In the genomic region with DNA sequence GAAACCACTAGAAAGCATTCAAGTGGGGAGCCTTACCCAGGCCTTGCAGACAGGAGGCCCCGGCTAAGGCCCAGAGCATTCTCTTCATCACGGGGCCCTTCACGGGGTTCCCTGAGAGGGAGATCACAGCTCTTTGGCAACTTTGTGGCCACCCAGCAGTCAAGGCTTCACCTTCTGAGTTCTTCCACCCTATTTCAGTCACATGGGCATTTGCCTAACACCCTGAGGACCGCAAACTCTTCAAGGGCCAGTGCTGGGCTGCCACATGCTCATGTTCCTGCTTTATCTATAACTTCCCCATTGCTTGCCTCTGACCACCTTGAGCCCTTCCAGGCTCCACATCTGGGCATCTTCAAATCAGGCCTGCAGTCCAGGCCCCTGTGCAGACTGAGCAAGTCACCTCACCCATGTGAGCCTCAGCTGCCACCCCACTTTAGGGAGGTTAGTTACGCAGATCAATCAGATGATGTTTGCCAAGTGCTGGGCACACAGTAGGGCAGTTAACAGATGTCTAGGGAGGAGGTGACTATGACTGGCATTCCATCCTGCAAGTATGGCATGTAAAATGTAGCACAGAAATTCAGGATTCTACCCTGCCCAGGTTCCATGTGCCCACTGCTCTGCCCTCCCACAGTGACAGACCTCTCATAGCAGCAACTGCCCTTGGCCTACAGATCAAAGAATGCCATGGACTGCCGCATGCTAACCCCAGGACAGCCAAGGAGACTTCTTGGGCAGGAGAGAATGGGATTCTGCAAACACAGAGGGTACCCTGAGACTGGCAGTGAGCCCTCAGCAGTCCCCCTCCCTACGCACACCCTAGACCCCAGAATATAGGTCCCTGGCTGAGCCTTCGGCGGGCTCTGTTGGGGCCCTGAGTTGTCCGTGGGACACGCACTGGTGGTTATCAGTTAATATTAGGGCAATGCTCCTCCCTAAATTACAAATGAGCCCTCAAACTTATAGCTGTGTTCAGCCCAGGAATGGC, we compare ENCODE assay signal across 20 cellular contexts. TPM values are rescaled to one million over a fixed set of nuclear protein-coding genes. Genes with fewer than 3 reads are reported as not detected.
DNase-seq lines count a peak whose midpoint lies in the region; ATAC-seq lines count a peak whose summit lies in the region.
"Had no signal": no experiment of that assay in that cellular context is flagged by ENCODE, and none has a peak within 500 bp of the region (broad histone marks: within the 10 kb centered on the region; RNA-seq: fewer than 3 reads in every experiment).

No MANE protein-coding gene starts in this region.

- H3K27me3 ChIP-seq in BLaER1 treated with 17β-estradiol and CSF1 and Interleukin-3, amounts not matched to agents 10 nM and 100 nM, result no peaks in the 10 kb centered on the region
- H3K27me3 ChIP-seq in naive thymus-derived CD4-positive, alpha-beta T cell (ENCODE audit: control insufficient read depth in 2 of 2, insufficient read depth in 2 of 2, low read length in 2 of 2), result no peaks in the 10 kb centered on the region

- CTCF ChIA-PET in naive thymus-derived CD4-positive, alpha-beta T cell (lab: Charles Lee), result no interaction called here

- no peaks in the 10 kb centered on the region for H3K9me3 Mint-ChIP-seq in naive thymus-derived CD4-positive, alpha-beta T cell
- H3K9me3 Mint-ChIP-seq: activated CD8-positive, alpha-beta T cell treated with anti-CD3 and anti-CD28 coated beads for 36 hours; activated T-cell treated with anti-CD3 and anti-CD28 coated beads, Interleukin-2, amount 50 U/mL, for 4 hours; brain; CD4-positive, alpha-beta memory T cell; GM23338 had no signal

- DNase-seq in NOMO-1 (lab: John Stamatoyannopoulos, UW; ENCODE audit: unreplicated experiment in 2 of 2), result peak; percentile 85 to 91
- DNase-seq in naive thymus-derived CD4-positive, alpha-beta T cell, result no peak
- no peak for DNase-seq in HuH-7 (ENCODE audit: low spot score)
- no peak for DNase-seq in NCI-H146 treated with DMSO at 0.1 percent for 48 hours (lab: John Stamatoyannopoulos, UW; ENCODE audit: unreplicated experiment)
- DNase-seq in GM03348 (ENCODE audit: low spot score), result no peak
- DNase-seq: ACHN; activated CD8-positive, alpha-beta T cell treated with anti-CD3 and anti-CD28 coated beads for 36 hours; activated T-cell treated with anti-CD3 and anti-CD28 coated beads, Interleukin-2, amount 50 U/mL, for 4 hours; CD4-positive, alpha-beta memory T cell; cortex of kidney; foreskin fibroblast; kidney; NCI-H1092; NCI-H82 had no signal

- peak; percentile 14 for ATAC-seq in esophagus mucosa
- peak; percentile 87 for ATAC-seq in naive thymus-derived CD4-positive, alpha-beta T cell
- ATAC-seq in GM18861 (IDR thresholded peaks at IDR 0.05; ENCODE audit: unreplicated experiment), result no peak
- ATAC-seq: activated CD8-positive, alpha-beta T cell treated with anti-CD3 and anti-CD28 coated beads for 36 hours; activated T-cell treated with anti-CD3 and anti-CD28 coated beads, Interleukin-2, amount 50 U/mL, for 4 hours; GM23338 had no signal

- no peaks in the 10 kb centered on the region for H4K20me1 ChIP-seq in BLaER1 treated with 17β-estradiol and CSF1 and Interleukin-3, amounts not matched to agents 10 nM and 100 nM

- peak overlapping the region in 7 of 11 experiments; percentile 17 to 56 (median 46); a peak in 7 of 22 replicates for H3K4me2 ChIP-seq in BLaER1 treated with 17β-estradiol and CSF1 and Interleukin-3, amounts not matched to agents 10 nM and 100 nM
- H3K4me2 ChIP-seq: GM23338 had no signal

- H3K27me3 Mint-ChIP-seq in naive thymus-derived CD4-positive, alpha-beta T cell, result peaks cover 0 to 16% (median 0%) of the 10 kb centered on the region in 5 donors
- H3K27me3 Mint-ChIP-seq: activated CD8-positive, alpha-beta T cell treated with anti-CD3 and anti-CD28 coated beads for 36 hours; activated naive CD8-positive, alpha-beta T cell; CD4-positive, alpha-beta memory T cell had no signal

- H3K9me3 ChIP-seq in BLaER1 treated with 17β-estradiol and CSF1 and Interleukin-3, amounts not matched to agents 10 nM and 100 nM (replicated peaks in 1 of 11), result no peaks in the 10 kb centered on the region
- no peaks in the 10 kb centered on the region for H3K9me3 ChIP-seq in naive thymus-derived CD4-positive, alpha-beta T cell (ENCODE audit: control insufficient read depth in 2 of 3, low read length in 3 of 3)

- no peaks in the 10 kb centered on the region for H3K36me3 ChIP-seq in BLaER1 treated with 17β-estradiol and CSF1 and Interleukin-3, amounts not matched to agents 10 nM and 100 nM
- no peaks in the 10 kb centered on the region for H3K36me3 ChIP-seq in naive thymus-derived CD4-positive, alpha-beta T cell (ENCODE audit: control insufficient read depth in 2 of 3, insufficient read depth in 3 of 3, low read length in 3 of 3)

- POLR2A ChIA-PET in naive thymus-derived CD4-positive, alpha-beta T cell (lab: Charles Lee), result interaction anchor here (0.6 to 0.7 kb wide), 2 partner anchors 23 to 966 kb away, joined by 3 to 5 read pairs; no protein-coding TSS in a partner anchor

- H3K9ac ChIP-seq in BLaER1 treated with 17β-estradiol and CSF1 and Interleukin-3, amounts not matched to agents 10 nM and 100 nM, result no peak overlapping the region

- peaks cover 0 to 11% (median 6%) of the 10 kb centered on the region in 7 donors for H3K4me1 Mint-ChIP-seq in naive thymus-derived CD4-positive, alpha-beta T cell
- H3K4me1 Mint-ChIP-seq: brain, GM23338 had no signal

- H3K4me1 ChIP-seq in BLaER1 treated with 17β-estradiol and CSF1 and Interleukin-3, amounts not matched to agents 10 nM and 100 nM, result peaks cover 14 to 34% (median 20%) of the 10 kb centered on the region in 10 experiments
- no peaks in the 10 kb centered on the region for H3K4me1 ChIP-seq in naive thymus-derived CD4-positive, alpha-beta T cell (ENCODE audit: control insufficient read depth in 2 of 2, insufficient read depth in 2 of 2, low read length in 2 of 2)

- H3K27ac Mint-ChIP-seq in naive thymus-derived CD4-positive, alpha-beta T cell, result no peak overlapping the region
- H3K27ac Mint-ChIP-seq: activated CD8-positive, alpha-beta T cell treated with anti-CD3 and anti-CD28 coated beads for 36 hours; activated naive CD8-positive, alpha-beta T cell; brain; GM23338 had no signal

- no peak overlapping the region for H3K4me3 Mint-ChIP-seq in naive thymus-derived CD4-positive, alpha-beta T cell
- H3K4me3 Mint-ChIP-seq: activated CD8-positive, alpha-beta T cell treated with anti-CD3 and anti-CD28 coated beads for 36 hours; activated naive CD8-positive, alpha-beta T cell; activated T-cell treated with anti-CD3 and anti-CD28 coated beads, Interleukin-2, amount 50 U/mL, for 4 hours; brain; CD4-positive, alpha-beta memory T cell; GM23338 had no signal

- intact Hi-C loops in naive thymus-derived CD4-positive, alpha-beta T cell (cut with micrococcal nuclease), result no loop called here

- H3K27ac ChIP-seq in BLaER1 treated with 17β-estradiol and CSF1 and Interleukin-3, amounts not matched to agents 10 nM and 100 nM, result 0 out of 22 replicates have a peak overlapping the region, but pooled peaks of 1 of the 11 experiments have one; percentile 16
- H3K27ac ChIP-seq in naive thymus-derived CD4-positive, alpha-beta T cell (ENCODE audit: low read depth, low read length), result no peak overlapping the region

- no peaks in the 10 kb centered on the region for H3K36me3 Mint-ChIP-seq in naive thymus-derived CD4-positive, alpha-beta T cell
- H3K36me3 Mint-ChIP-seq: activated naive CD8-positive, alpha-beta T cell; brain; CD4-positive, alpha-beta memory T cell had no signal

- H3K4me3 ChIP-seq in BLaER1 treated with 17β-estradiol and CSF1 and Interleukin-3, amounts not matched to agents 10 nM and 100 nM, result no peak overlapping the region
- H3K4me3 ChIP-seq in naive thymus-derived CD4-positive, alpha-beta T cell (ENCODE audit: low read length), result no peak overlapping the region
- H3K4me3 ChIP-seq: GM23338 had no signal

RNA-seq across cellular contexts. Expression of gene ZNF710, which starts 37.5 kb away (rescaled TPM):
- 27.9 TPM for total RNA-seq in esophagus mucosa
- total RNA-seq in naive thymus-derived CD4-positive, alpha-beta T cell, result 10 to 100 TPM in 4 of 5 experiments, 1 to 10 TPM in 1; 7.3 to 28.8 (median 21.8) TPM
- polyA plus RNA-seq in naive thymus-derived CD4-positive, alpha-beta T cell, result 1 to 10 TPM in 1 of 2 donors, under 1 TPM in 1; 0.77 to 2.7 TPM

RNA-seq across cellular contexts. Expression of gene ARPIN, which starts 50.8 kb away (rescaled TPM):
- total RNA-seq in esophagus mucosa, result 17.5 TPM
- total RNA-seq in naive thymus-derived CD4-positive, alpha-beta T cell, result 1 to 10 TPM in 1 of 5 experiments, under 1 TPM in 3, not detected in 1; 0.08 to 1.1 (median 0.31) TPM
- not detected for polyA plus RNA-seq in naive thymus-derived CD4-positive, alpha-beta T cell
- total RNA-seq: activated CD8-positive, alpha-beta T cell treated with anti-CD3 and anti-CD28 coated beads for 36 hours had no signal
- polyA plus RNA-seq: CD4-positive, alpha-beta memory T cell had no signal

Comparison
In these comparisons a context has a peak if more than half of its experiments do, and no peak if none do; other contexts are left out.
1. DNase-seq: peak in NOMO-1 (2 of 2); none in naive thymus-derived CD4-positive, alpha-beta T cell (0 of 9), HuH-7 (single experiment), NCI-H146 treated with DMSO at 0.1 percent for 48 hours (single experiment) and GM03348 (single experiment).